Comparison of ENCODE assay signal across 8 cellular contexts in genomic region chr9:96217756-96218693, GRCh38.
DNase-seq lines count a peak whose midpoint lies in the region; ATAC-seq and TF ChIP-seq lines count a peak whose summit lies in the region.

No MANE protein-coding gene starts in this region.

- H3K4me1 ChIP-seq in esophagus (ENCODE audit: control insufficient read depth in 2 of 2, insufficient read depth in 2 of 2, low read length in 1 of 2): peaks cover 2 to 5% of the 10 kb centered on the region in 2 donors
- peaks cover 11% of the 10 kb centered on the region for H3K4me1 ChIP-seq in mucosa of stomach (ENCODE audit: control insufficient read depth, insufficient read depth, low read length)

- H3K27me3 ChIP-seq in esophagus (ENCODE audit: control insufficient read depth in 1 of 2, insufficient read depth in 2 of 2, low read length in 2 of 2) (no peaks in the 10 kb centered on the region), mucosa of stomach (ENCODE audit: control insufficient read depth, insufficient read depth, low read length) (peaks cover 13% of the 10 kb centered on the region)

- no peaks in the 10 kb centered on the region for H3K36me3 Mint-ChIP-seq in activated T-cell treated with anti-CD3 and anti-CD28 coated beads, Interleukin-2, amount 50 U/mL, for 24 hours (ENCODE audit: low read depth)

- H3K9ac ChIP-seq in mucosa of stomach (ENCODE audit: low read length): peak overlapping the region; percentile 58

- H3K36me3 ChIP-seq in esophagus (ENCODE audit: control insufficient read depth in 2 of 2, insufficient read depth in 2 of 2, low read length in 1 of 2): no peaks in the 10 kb centered on the region
- H3K36me3 ChIP-seq in mucosa of stomach (ENCODE audit: control insufficient read depth, insufficient read depth, low read length): no peaks in the 10 kb centered on the region

- ATAC-seq in GM19035 (IDR thresholded peaks at IDR 0.05; ENCODE audit: unreplicated experiment): peak; percentile 90

- peaks cover 16% of the 10 kb centered on the region for H3K4me1 Mint-ChIP-seq in activated T-cell treated with anti-CD3 and anti-CD28 coated beads, Interleukin-2, amount 50 U/mL, for 24 hours (ENCODE audit: low read depth)

- 3 to 4% methylated on average over 41 to 43 of the region's 43 CpGs for WGBS in esophagus, 2 donors

- H3K4me3 ChIP-seq in esophagus (ENCODE audit: low read depth in 1 of 2, low read length in 2 of 2) (peak overlapping the region in 1 of 2 donors; percentile 27), mucosa of stomach (ENCODE audit: low read length) (peak overlapping the region; percentile 35)

- H3K9me3 Mint-ChIP-seq in activated T-cell treated with anti-CD3 and anti-CD28 coated beads, Interleukin-2, amount 50 U/mL, for 24 hours: no peaks in the 10 kb centered on the region

- H3K27ac ChIP-seq in esophagus (ENCODE audit: low read depth in 2 of 2, low read length in 1 of 2): peak overlapping the region; percentile 29 to 34

- peak overlapping the region; percentile 65 for H3K4me3 Mint-ChIP-seq in activated T-cell treated with anti-CD3 and anti-CD28 coated beads, Interleukin-2, amount 50 U/mL, for 24 hours

- peaks cover 79% of the 10 kb centered on the region for H3K27me3 Mint-ChIP-seq in activated T-cell treated with anti-CD3 and anti-CD28 coated beads, Interleukin-2, amount 50 U/mL, for 24 hours

- peak overlapping the region; percentile 29 for H3K27ac Mint-ChIP-seq in activated T-cell treated with anti-CD3 and anti-CD28 coated beads, Interleukin-2, amount 50 U/mL, for 24 hours

- H3K9me3 ChIP-seq in esophagus (ENCODE audit: control insufficient read depth in 2 of 2, insufficient read depth in 1 of 2, low read depth in 1 of 2, low read length in 1 of 2) (no peaks in the 10 kb centered on the region), mucosa of stomach (ENCODE audit: control insufficient read depth, low read length) (no peaks in the 10 kb centered on the region)

- peak; percentile 11 for DNase-seq in AG09319 (ENCODE audit: extremely low read depth, low read depth)
- DNase-seq in HPDE6-E6E7 (ENCODE audit: extremely low spot score): peak; percentile 66
- DNase-seq in OCI-M1 (lab: John Stamatoyannopoulos, UW): peak; percentile 82
- peak; percentile 90 for DNase-seq in activated T-cell treated with anti-CD3 and anti-CD28 coated beads, Interleukin-2, amount 50 U/mL, for 24 hours
- peak; percentile 47 to 58 for DNase-seq in stimulated activated CD8-positive, alpha-beta memory T cell treated with anti-CD3 and anti-CD28 coated beads, Interleukin-4, amount 100 ng/mL, for 4 hours (ENCODE audit: low read depth in 2 of 2, low spot score in 1 of 2)

- peak; percentile 76 for TF ChIP-seq CTCF in AG09319 (IDR thresholded peaks at IDR 0.05; ENCODE audit: low read depth, low read length)

Comparison
In these comparisons a context has a peak if more than half of its experiments do, and no peak if none do; other contexts are left out.
1. DNase-seq: peak in every context shown above with its lines; median percentile 90 in activated T-cell treated with anti-CD3 and anti-CD28 coated beads, Interleukin-2, amount 50 U/mL, for 24 hours; 82 in OCI-M1; 66 in HPDE6-E6E7; 52 in stimulated activated CD8-positive, alpha-beta memory T cell treated with anti-CD3 and anti-CD28 coated beads, Interleukin-4, amount 100 ng/mL, for 4 hours; 11 in AG09319.